Comparison of ENCODE assay signal across 22 cellular contexts in the genomic region with DNA sequence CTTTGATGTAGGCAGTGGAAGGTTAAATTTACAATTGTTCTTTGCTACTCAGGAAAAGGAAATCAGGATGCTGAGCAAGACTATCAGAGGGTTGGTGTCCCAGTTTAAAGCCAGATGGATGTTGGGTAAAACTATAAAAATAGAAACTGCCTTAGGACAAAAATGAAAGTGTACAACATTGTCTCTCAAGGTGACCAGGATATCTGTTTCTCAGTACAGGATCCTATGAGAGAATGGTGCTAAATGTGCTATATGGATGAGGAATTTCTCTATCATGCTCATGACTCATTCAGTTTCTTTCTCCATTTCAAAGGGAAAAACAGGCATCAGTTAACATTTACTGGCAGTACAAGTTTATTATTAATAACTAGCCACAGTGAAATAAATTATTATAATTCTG.
A peak's percentile ranks its signal among the peaks of the same experiment; 100 is the strongest.
DNase-seq lines count a peak whose midpoint lies in the region; FAIRE-seq and TF ChIP-seq lines count a peak whose summit lies in the region.
"Had no signal": no experiment of that assay in that cellular context is flagged by ENCODE, and none has a peak within 500 bp of the region (broad histone marks: within the 10 kb centered on the region; RNA-seq: fewer than 3 reads in every experiment).

No MANE protein-coding gene starts in this region.

- H3K4me1 ChIP-seq in Loucy (ENCODE audit: insufficient read depth, low read length, poor library complexity, severe bottlenecking): peaks cover 5% of the 10 kb centered on the region
- H3K4me1 ChIP-seq: ascending aorta, Caco-2, pancreas, spleen, testis had no signal

- DNase-seq in EH (ENCODE audit: low read depth): peak; percentile 45
- DNase-seq in chondrocyte (ENCODE audit: low spot score): no peak
- DNase-seq in pons (ENCODE audit: low spot score): no peak
- DNase-seq in activated CD4-positive, CD25-positive, alpha-beta regulatory T cell (lab: John Stamatoyannopoulos, UW): no peak
- DNase-seq in NCI-H82 treated with DMSO at 0.1 percent for 48 hours (lab: John Stamatoyannopoulos, UW; ENCODE audit: unreplicated experiment): no peak
- no peak for DNase-seq in superior temporal gyrus (ENCODE audit: extremely low spot score)
- DNase-seq: activated CD4-positive, alpha-beta T cell treated with anti-CD3 and anti-CD28 coated beads, Interleukin-2, amount 50 U/mL, for 4 hours; activated naive CD4-positive, alpha-beta T cell; activated T-cell treated with anti-CD3 and anti-CD28 coated beads for 4 hours; Caco-2; hypothalamus; left colon; NCI-H1092; NCI-H774; pancreas; spleen; testis had no signal

- peak overlapping the region; percentile 40 for H3K4me2 ChIP-seq in Loucy (ENCODE audit: low read depth, low read length, poor library complexity, severe bottlenecking)

- H3K36me3 ChIP-seq in Loucy (ENCODE audit: insufficient read depth, low read length): no peaks in the 10 kb centered on the region
- H3K36me3 ChIP-seq: ascending aorta, pancreas, spleen had no signal

- H3K27me3 Mint-ChIP-seq in chondrocyte (ENCODE audit: low read depth): no peaks in the 10 kb centered on the region
- H3K27me3 Mint-ChIP-seq: dendritic cell treated with granulocyte-macrophage colony-stimulating factor and Interleukin-4, amounts not matched to agents 40 ng/mL and 50 ng/mL, for 4 days had no signal

- H3K9me2 ChIP-seq in Loucy (replicated peaks; ENCODE audit: low read depth, low read length): no peaks in the 10 kb centered on the region

- H2AFZ ChIP-seq in Loucy (ENCODE audit: low read length): 0 out of 2 replicates have a peak overlapping the region, but pooled peaks have one; percentile 5

- H3K4me3 Mint-ChIP-seq in chondrocyte (ENCODE audit: unreplicated experiment): no peak overlapping the region
- H3K4me3 Mint-ChIP-seq: dendritic cell treated with granulocyte-macrophage colony-stimulating factor and Interleukin-4, amounts not matched to agents 40 ng/mL and 50 ng/mL, for 4 days had no signal

- peak overlapping the region; percentile 49 for H3K27ac Mint-ChIP-seq in chondrocyte (ENCODE audit: unreplicated experiment)
- H3K27ac Mint-ChIP-seq: dendritic cell treated with granulocyte-macrophage colony-stimulating factor and Interleukin-4, amounts not matched to agents 40 ng/mL and 50 ng/mL, for 4 days had no signal

- H3K4me1 Mint-ChIP-seq in chondrocyte (ENCODE audit: low read depth): peaks cover 10% of the 10 kb centered on the region

- no peaks in the 10 kb centered on the region for H3K9me3 ChIP-seq in Loucy (ENCODE audit: insufficient read depth, low read depth, low read length)
- H3K9me3 ChIP-seq: ascending aorta, Caco-2, pancreas, testis had no signal

- FAIRE-seq in islet of Langerhans (lab: Jason Lieb, UNC): peak; percentile 79
- FAIRE-seq: GM12878, pancreas had no signal

- H3K4me3 ChIP-seq in Loucy (ENCODE audit: low read length, poor library complexity, severe bottlenecking): peak overlapping the region; percentile 12
- H3K4me3 ChIP-seq: ascending aorta, GM12878, pancreas, spleen, testis had no signal

- peaks cover 3% of the 10 kb centered on the region for H3K9me3 Mint-ChIP-seq in chondrocyte (ENCODE audit: low read depth)

- H4K20me1 ChIP-seq in Loucy (ENCODE audit: insufficient read depth, low read length, poor library complexity, severe bottlenecking): no peaks in the 10 kb centered on the region

- no peaks in the 10 kb centered on the region for H3K79me2 ChIP-seq in Loucy (ENCODE audit: insufficient read depth, low read length)

- H3F3A ChIP-seq in Loucy (ENCODE audit: low read depth): no peaks in the 10 kb centered on the region

- no peak for TF ChIP-seq CTCF in Loucy (conservative IDR thresholded peaks at IDR 0.05; ENCODE audit: low read length)
- TF ChIP-seq CTCF in chondrocyte (IDR thresholded peaks at IDR 0.05): no peak

- H3K36me3 Mint-ChIP-seq in chondrocyte (ENCODE audit: low read depth): no peaks in the 10 kb centered on the region

- no peaks in the 10 kb centered on the region for H3K27me3 ChIP-seq in Loucy (ENCODE audit: insufficient read depth, low read length, poor library complexity, severe bottlenecking)
- H3K27me3 ChIP-seq: ascending aorta, pancreas, spleen, testis had no signal

- no peak overlapping the region for H3K9ac ChIP-seq in Loucy (ENCODE audit: low read depth, low read length, poor library complexity, severe bottlenecking)
